ENCODE assay signal across 23 cellular contexts in the genomic region with DNA sequence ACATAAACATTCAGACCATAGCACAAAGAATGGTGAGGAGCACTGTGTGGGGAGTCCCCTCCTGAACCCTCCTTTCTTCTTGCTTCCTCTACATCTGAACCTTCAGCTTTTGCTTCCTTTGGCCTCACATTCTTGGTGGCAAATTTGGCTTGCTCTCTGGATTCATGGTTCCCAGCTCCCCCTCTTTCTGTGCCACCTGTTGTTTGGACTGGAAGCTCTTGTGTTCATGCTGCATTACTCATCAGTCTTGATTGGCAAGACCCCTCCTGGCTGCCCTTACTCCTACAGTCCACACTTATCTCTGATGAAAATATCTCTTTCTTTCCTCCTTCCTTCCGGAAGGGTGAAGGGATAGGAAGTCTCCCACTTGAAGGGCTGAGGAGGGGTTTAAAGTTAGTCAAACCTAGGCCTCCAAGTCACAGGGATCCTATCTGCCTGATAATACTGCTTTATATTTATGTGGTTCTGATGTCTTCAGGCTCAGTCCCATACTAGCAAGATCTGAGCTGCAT.
"Had no signal": no experiment of that assay in that cellular context is flagged by ENCODE, and none has a peak within 500 bp of the region (broad histone marks: within the 10 kb centered on the region; RNA-seq: fewer than 3 reads in every experiment).

No MANE protein-coding gene starts in this region.

- ATAC-seq: esophagus mucosa; gastrocnemius medialis; mucosa of descending colon; naive thymus-derived CD8-positive, alpha-beta T cell; psoas muscle; right cardiac atrium; stimulated activated memory B cell treated with anti-CD40 and anti-IgM and Interleukin-4, amounts not matched to agents 10 μg/mL and 1 μg/mL and 100 μg/mL, for 72 hours had no signal

- H3K36me3 Mint-ChIP-seq: memory B cell; naive thymus-derived CD8-positive, alpha-beta T cell; stimulated activated memory B cell treated with anti-CD40 and anti-IgM and Interleukin-4, amounts not matched to agents 10 μg/mL and 1 μg/mL and 100 μg/mL, for 72 hours had no signal

- H3K4me3 Mint-ChIP-seq: memory B cell; naive thymus-derived CD8-positive, alpha-beta T cell; nephron progenitor cell; stimulated activated memory B cell treated with anti-CD40 and anti-IgM and Interleukin-4, amounts not matched to agents 10 μg/mL and 1 μg/mL and 100 μg/mL, for 72 hours; stimulated activated naive CD8-positive, alpha-beta T cell treated with anti-CD3 and anti-CD28 coated beads, Interleukin-15, Interleukin-2, amounts not matched to agents 100 ng/mL and 50 ng/mL, for 24 hours had no signal

- H3K9me3 ChIP-seq: gastrocnemius medialis, mucosa of descending colon, ovary, psoas muscle, sigmoid colon, spleen, thoracic aorta, tibial nerve, upper lobe of left lung had no signal

- H3K9me3 Mint-ChIP-seq: nephron progenitor cell; stimulated activated memory B cell treated with anti-CD40 and anti-IgM and Interleukin-4, amounts not matched to agents 10 μg/mL and 1 μg/mL and 100 μg/mL, for 72 hours; stimulated activated naive CD8-positive, alpha-beta T cell treated with anti-CD3 and anti-CD28 coated beads, Interleukin-15, Interleukin-2, amounts not matched to agents 100 ng/mL and 50 ng/mL, for 24 hours had no signal

- H3K27ac Mint-ChIP-seq: memory B cell; naive thymus-derived CD8-positive, alpha-beta T cell; nephron progenitor cell; stimulated activated memory B cell treated with anti-CD40 and anti-IgM and Interleukin-4, amounts not matched to agents 10 μg/mL and 1 μg/mL and 100 μg/mL, for 72 hours; stimulated activated naive CD8-positive, alpha-beta T cell treated with anti-CD3 and anti-CD28 coated beads, Interleukin-15, Interleukin-2, amounts not matched to agents 100 ng/mL and 50 ng/mL, for 24 hours had no signal

- H3K4me1 Mint-ChIP-seq: memory B cell; naive thymus-derived CD8-positive, alpha-beta T cell; nephron progenitor cell; stimulated activated memory B cell treated with anti-CD40 and anti-IgM and Interleukin-4, amounts not matched to agents 10 μg/mL and 1 μg/mL and 100 μg/mL, for 72 hours had no signal

- DNase-seq: dorsolateral prefrontal cortex; effector CD4-positive, alpha-beta T cell; foreskin fibroblast; gastrocnemius medialis; head of caudate nucleus; mucosa of descending colon; naive thymus-derived CD8-positive, alpha-beta T cell; nephron progenitor cell; occipital lobe; ovary; posterior cingulate gyrus; psoas muscle; right cardiac atrium; sigmoid colon; spleen; stimulated activated CD4-positive, alpha-beta T cell treated with anti-CD3 and anti-CD28 coated beads, Interleukin-4, amount 100 ng/mL, for 4 hours; upper lobe of left lung had no signal
